ENCODE assay signal across 1 cellular context in the genomic region with DNA sequence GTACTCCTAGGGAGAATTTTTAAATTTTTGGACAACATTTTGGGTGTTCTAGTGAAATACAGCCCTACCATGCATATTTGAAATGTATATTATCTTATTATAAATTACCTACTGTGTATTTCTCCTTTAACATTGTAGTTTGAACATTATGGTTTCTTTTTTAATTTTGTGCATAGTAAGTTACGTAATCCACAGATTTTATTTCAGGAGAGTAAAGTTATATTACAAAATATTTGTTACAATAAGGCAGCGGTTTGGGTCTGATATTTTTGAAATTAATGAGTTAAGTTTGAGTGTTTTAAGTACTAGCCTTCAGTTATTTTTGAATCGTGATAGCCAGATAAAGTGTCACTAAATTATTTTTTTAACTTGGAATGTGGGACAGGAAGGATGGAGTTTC.
TF ChIP-seq lines count a peak whose summit lies in the region.

No MANE protein-coding gene starts in this region.

TF ChIP-seq in H1, 55 proteins besides CTCF, POLR2A, EP300 and RAD21:
- no peak for TF ChIP-seq KDM1A (IDR thresholded peaks at IDR 0.05; ENCODE audit: borderline replicate concordance, low read length)
- TF ChIP-seq SAP30 (IDR thresholded peaks at IDR 0.05; ENCODE audit: insufficient read depth, insufficient replicate concordance, low read length), result no peak
